Comparison of ENCODE assay signal across 28 cellular contexts in genomic region chr10:48792121-48792520, GRCh38.
DNase-seq lines count a peak whose midpoint lies in the region; ATAC-seq and TF ChIP-seq lines count a peak whose summit lies in the region.
"Had no signal": no experiment of that assay in that cellular context is flagged by ENCODE, and none has a peak within 500 bp of the region (broad histone marks: within the 10 kb centered on the region; RNA-seq: fewer than 3 reads in every experiment).

No MANE protein-coding gene starts in this region.

- no peaks in the 10 kb centered on the region for H3K9me3 Mint-ChIP-seq in activated CD8-positive, alpha-beta memory T cell treated with anti-CD3 and anti-CD28 coated beads, Interleukin-2, amount 10 ng/mL, durations not matched to agents 7 days and 5 days (ENCODE audit: low read depth)
- H3K9me3 Mint-ChIP-seq in osteocyte (ENCODE audit: unreplicated experiment): no peaks in the 10 kb centered on the region
- H3K9me3 Mint-ChIP-seq: CD8-positive, alpha-beta T cell; central memory CD8-positive, alpha-beta T cell; endodermal cell; nephron; stimulated activated memory B cell treated with anti-CD40 and anti-IgM and Interleukin-4, amounts not matched to agents 10 μg/mL and 1 μg/mL and 100 μg/mL, for 72 hours; type B pancreatic cell had no signal

- ATAC-seq in activated CD8-positive, alpha-beta memory T cell treated with anti-CD3 and anti-CD28 coated beads, Interleukin-2, amount 10 ng/mL, durations not matched to agents 7 days and 5 days: no peak
- ATAC-seq in HG03045 (IDR thresholded peaks at IDR 0.05; ENCODE audit: unreplicated experiment): no peak
- ATAC-seq: CD8-positive, alpha-beta T cell; gastrocnemius medialis; stimulated activated memory B cell treated with anti-CD40 and anti-IgM and Interleukin-4, amounts not matched to agents 10 μg/mL and 1 μg/mL and 100 μg/mL, for 72 hours; T-helper 17 cell had no signal

- WGBS in GM23248 (ENCODE audit: low coverage in 1 of 2, low lambda C conversion rate in 2 of 2, missing lambda C conversion rate in 2 of 2), 2 experiments: 38 to 41% methylated on average over 3 of the region's 3 CpGs
- WGBS in mammary epithelial cell (ENCODE audit: low coverage, missing lambda C conversion rate): 38% methylated on average over 3 of the region's 3 CpGs

- H2AFZ ChIP-seq in GM23248 (no peak overlapping the region), mammary epithelial cell (ENCODE audit: low read depth, low read length) (no peak overlapping the region)
- H2AFZ ChIP-seq: PC-9 had no signal

- BruUV-seq in mammary epithelial cell (replicated peaks; lab: Mats Ljungman, UMichigan): no TSS peak

- H3K4me2 ChIP-seq in GM23248 (ENCODE audit: unreplicated experiment) (peak overlapping the region; percentile 37), mammary epithelial cell (ENCODE audit: insufficient read depth, low read depth, low read length) (peak overlapping the region; percentile 3)
- H3K4me2 ChIP-seq: PC-9 had no signal

- H3K27ac Mint-ChIP-seq in activated CD8-positive, alpha-beta memory T cell treated with anti-CD3 and anti-CD28 coated beads, Interleukin-2, amount 10 ng/mL, durations not matched to agents 7 days and 5 days: no peak overlapping the region
- H3K27ac Mint-ChIP-seq in osteocyte (ENCODE audit: unreplicated experiment): no peak overlapping the region
- H3K27ac Mint-ChIP-seq: CD8-positive, alpha-beta T cell; endodermal cell; nephron; stimulated activated memory B cell treated with anti-CD40 and anti-IgM and Interleukin-4, amounts not matched to agents 10 μg/mL and 1 μg/mL and 100 μg/mL, for 72 hours; T-helper 17 cell; type B pancreatic cell had no signal

- H3K9me2 ChIP-seq in GM23248 (ENCODE audit: insufficient read depth): no peaks in the 10 kb centered on the region

- in situ Hi-C loops in GM23248 (cut with MboI) (no loop called here), mammary epithelial cell (cut with MboI; ENCODE audit: low sequenced_read_pairs in 2 of 2) (no loop called here)

- no peak for TF ChIP-seq CTCF in mammary epithelial cell (conservative IDR thresholded peaks at IDR 0.05 in 1 of 2, IDR thresholded peaks at IDR 0.05 in 1 of 2; ENCODE audit: extremely low read depth in 1 of 2, insufficient read depth in 1 of 2, low read depth in 1 of 2, low read length in 2 of 2)
- no peak for TF ChIP-seq CTCF in osteocyte (IDR thresholded peaks at IDR 0.05)

- DNase-seq in activated CD8-positive, alpha-beta memory T cell treated with anti-CD3 and anti-CD28 coated beads, Interleukin-2, amount 10 ng/mL, durations not matched to agents 7 days and 5 days: peak; percentile 8
- DNase-seq in activated CD8-positive, alpha-beta memory T cell treated with anti-CD3 and anti-CD28 coated beads, Interleukin-2, amount 50 U/mL, for 48 hours: no peak
- DNase-seq in GM23248 (peak; percentile 55), mammary epithelial cell (no peak), osteocyte (ENCODE audit: extremely low spot score, unreplicated experiment) (peak; percentile 56), activated gamma-delta T cell treated with Interleukin-2 at 50 U/mL for 16 hours (no peak), NCI-H2196 treated with DMSO at 0.1 percent for 48 hours (lab: John Stamatoyannopoulos, UW; ENCODE audit: unreplicated experiment) (no peak)
- DNase-seq: activated CD4-positive, alpha-beta T cell treated with anti-CD3 and anti-CD28 coated beads for 1 hour; activated T-cell treated with anti-CD3 and anti-CD28 coated beads for 4 hours; AML-193; CD8-positive, alpha-beta T cell; endodermal cell; esophagus squamous epithelium; gastrocnemius medialis; NCI-H2029 treated with DMSO at 0.1 percent for 48 hours; NCI-H524 treated with DMSO at 0.1 percent for 48 hours; ovary; PC-9; T-helper 17 cell had no signal

- H3K27me3 ChIP-seq in GM23248 (replicated peaks; ENCODE audit: insufficient read depth): peaks cover 14% of the 10 kb centered on the region; the same call in 1 of the 2 replicates
- no peaks in the 10 kb centered on the region for H3K27me3 ChIP-seq in mammary epithelial cell (ENCODE audit: insufficient read depth, low read length)
- H3K27me3 ChIP-seq: gastrocnemius medialis, ovary had no signal

- H3K27ac ChIP-seq in GM23248: peak overlapping the region; percentile 18
- H3K27ac ChIP-seq in mammary epithelial cell (ENCODE audit: insufficient read depth, low read depth, low read length): no peak overlapping the region
- H3K27ac ChIP-seq: gastrocnemius medialis, HL-60, ovary, PC-9, skin epidermis had no signal

- H3F3A ChIP-seq in GM23248 (ENCODE audit: insufficient read depth): peaks cover 15% of the 10 kb centered on the region

- H3K4me1 ChIP-seq in GM23248 (ENCODE audit: insufficient read depth) (peaks cover 19% of the 10 kb centered on the region), mammary epithelial cell (ENCODE audit: insufficient read depth, low read length) (peaks cover 33% of the 10 kb centered on the region)
- H3K4me1 ChIP-seq: gastrocnemius medialis had no signal

- H3K36me3 Mint-ChIP-seq in activated CD8-positive, alpha-beta memory T cell treated with anti-CD3 and anti-CD28 coated beads, Interleukin-2, amount 10 ng/mL, durations not matched to agents 7 days and 5 days: no peaks in the 10 kb centered on the region
- no peaks in the 10 kb centered on the region for H3K36me3 Mint-ChIP-seq in osteocyte (ENCODE audit: unreplicated experiment)
- H3K36me3 Mint-ChIP-seq: CD8-positive, alpha-beta T cell; type B pancreatic cell had no signal

- H3K4me3 ChIP-seq in GM23248: no peak overlapping the region
- no peak overlapping the region for H3K4me3 ChIP-seq in mammary epithelial cell (replicated peaks in 1 of 3; ENCODE audit: insufficient read depth in 1 of 3, low read depth in 2 of 3, low read length in 3 of 3)
- H3K4me3 ChIP-seq: esophagus squamous epithelium, gastrocnemius medialis, lung, ovary, PC-9, skin epidermis had no signal

- H3K36me3 ChIP-seq in GM23248 (ENCODE audit: low read depth): no peaks in the 10 kb centered on the region
- H3K36me3 ChIP-seq in mammary epithelial cell (ENCODE audit: insufficient read depth, low read length): no peaks in the 10 kb centered on the region
- H3K36me3 ChIP-seq: esophagus squamous epithelium, gastrocnemius medialis, ovary had no signal

- H3K4me3 Mint-ChIP-seq in activated CD8-positive, alpha-beta memory T cell treated with anti-CD3 and anti-CD28 coated beads, Interleukin-2, amount 10 ng/mL, durations not matched to agents 7 days and 5 days: no peak overlapping the region
- H3K4me3 Mint-ChIP-seq in osteocyte (ENCODE audit: unreplicated experiment): no peak overlapping the region
- H3K4me3 Mint-ChIP-seq: activated CD8-positive, alpha-beta T cell treated with anti-CD3 and anti-CD28 coated beads, Interleukin-2, amount 10 ng/mL, durations not matched to agents 7 days and 5 days; CD8-positive, alpha-beta T cell; central memory CD8-positive, alpha-beta T cell; endodermal cell; nephron; stimulated activated memory B cell treated with anti-CD40 and anti-IgM and Interleukin-4, amounts not matched to agents 10 μg/mL and 1 μg/mL and 100 μg/mL, for 72 hours; T-helper 17 cell; type B pancreatic cell had no signal

- dilution Hi-C loops in mammary epithelial cell (cut with HindIII; ENCODE audit: low sequenced_read_pairs): no loop called here

- no peaks in the 10 kb centered on the region for H3K79me2 ChIP-seq in GM23248 (ENCODE audit: insufficient read depth)
- H3K79me2 ChIP-seq in mammary epithelial cell (ENCODE audit: insufficient read depth, low read length): no peaks in the 10 kb centered on the region

- intact Hi-C loops in mammary epithelial cell (cut with micrococcal nuclease): no loop called here

- H3K9ac ChIP-seq in GM23248 (no peak overlapping the region), mammary epithelial cell (ENCODE audit: insufficient read depth, low read length) (no peak overlapping the region)

- H3K9me3 ChIP-seq in GM23248 (ENCODE audit: low read depth) (no peaks in the 10 kb centered on the region), mammary epithelial cell (replicated peaks; ENCODE audit: insufficient read depth, low read length) (no peaks in the 10 kb centered on the region)
- H3K9me3 ChIP-seq: esophagus squamous epithelium, gastrocnemius medialis, ovary had no signal

- peaks cover 13% of the 10 kb centered on the region for H3K4me1 Mint-ChIP-seq in activated CD8-positive, alpha-beta memory T cell treated with anti-CD3 and anti-CD28 coated beads, Interleukin-2, amount 10 ng/mL, durations not matched to agents 7 days and 5 days
- H3K4me1 Mint-ChIP-seq in osteocyte (ENCODE audit: unreplicated experiment): no peaks in the 10 kb centered on the region
- H3K4me1 Mint-ChIP-seq: central memory CD8-positive, alpha-beta T cell; endodermal cell; nephron; T-helper 17 cell had no signal

- H3K27me3 Mint-ChIP-seq in activated CD8-positive, alpha-beta memory T cell treated with anti-CD3 and anti-CD28 coated beads, Interleukin-2, amount 10 ng/mL, durations not matched to agents 7 days and 5 days: peaks cover 22% of the 10 kb centered on the region
- peaks cover 3% of the 10 kb centered on the region for H3K27me3 Mint-ChIP-seq in osteocyte (ENCODE audit: unreplicated experiment)
- H3K27me3 Mint-ChIP-seq: stimulated activated memory B cell treated with anti-CD40 and anti-IgM and Interleukin-4, amounts not matched to agents 10 μg/mL and 1 μg/mL and 100 μg/mL, for 72 hours had no signal

- H4K20me1 ChIP-seq in GM23248 (ENCODE audit: insufficient read depth) (no peaks in the 10 kb centered on the region), mammary epithelial cell (ENCODE audit: insufficient read depth, low read length) (no peaks in the 10 kb centered on the region)

- CTCF ChIA-PET in activated CD8-positive, alpha-beta memory T cell treated with anti-CD3 and anti-CD28 coated beads, Interleukin-2, amount 10 ng/mL, durations not matched to agents 7 days and 5 days (lab: Charles Lee): no interaction called here
- CTCF ChIA-PET in mammary epithelial cell (lab: Charles Lee; ENCODE audit: low non-redundant PET): no interaction called here

Comparison
In these comparisons a context has a peak if more than half of its experiments do, and no peak if none do; other contexts are left out.
1. DNase-seq: peak in activated CD8-positive, alpha-beta memory T cell treated with anti-CD3 and anti-CD28 coated beads, Interleukin-2, amount 10 ng/mL, durations not matched to agents 7 days and 5 days (single experiment), GM23248 (single experiment) and osteocyte (single experiment); none in activated CD8-positive, alpha-beta memory T cell treated with anti-CD3 and anti-CD28 coated beads, Interleukin-2, amount 50 U/mL, for 48 hours (single experiment), mammary epithelial cell (single experiment), activated gamma-delta T cell treated with Interleukin-2 at 50 U/mL for 16 hours (single experiment) and NCI-H2196 treated with DMSO at 0.1 percent for 48 hours (single experiment).